ENCODE assay signal across 7 cellular contexts in the genomic region with DNA sequence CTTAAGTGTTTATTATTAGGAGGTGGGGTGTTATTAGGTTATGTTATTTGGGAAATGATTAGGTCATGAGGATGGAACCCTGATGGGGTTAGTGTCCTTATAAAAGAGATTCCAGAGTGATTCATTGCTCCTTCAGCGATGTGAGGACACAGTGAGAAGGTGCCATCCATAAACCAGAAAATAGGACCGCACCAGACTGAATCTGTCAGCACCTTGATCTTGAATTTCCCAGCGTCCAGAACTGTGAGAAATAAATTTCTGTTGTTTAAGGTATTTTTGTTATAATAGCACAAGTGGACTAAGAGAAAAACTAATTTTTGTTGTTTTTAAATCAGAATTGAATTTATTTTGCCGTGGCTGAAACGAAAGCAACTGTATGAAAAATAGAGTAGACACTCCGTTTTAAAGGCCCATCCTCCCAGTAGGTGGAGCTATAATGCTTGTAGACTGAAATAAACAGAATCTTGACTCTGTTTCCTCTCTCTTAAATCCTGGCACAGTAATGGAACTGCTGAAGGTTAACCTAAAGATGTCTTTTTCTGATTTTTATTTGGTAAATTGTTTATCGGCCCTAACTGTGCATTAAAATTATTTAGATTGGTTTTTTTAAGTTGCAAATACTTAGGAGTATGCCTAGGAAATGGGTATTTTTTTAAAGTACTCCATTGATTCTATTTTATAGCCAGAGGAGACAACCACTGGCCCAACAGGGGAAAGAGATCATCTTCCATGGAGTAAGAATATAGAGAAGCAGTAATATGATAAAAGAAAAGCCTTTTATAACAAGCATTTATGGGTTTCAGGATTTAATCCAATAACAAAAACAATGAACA.
DNase-seq lines count a peak whose midpoint lies in the region; ATAC-seq and TF ChIP-seq lines count a peak whose summit lies in the region.

No MANE protein-coding gene starts in this region.

- no peaks in the 10 kb centered on the region for H3K79me2 ChIP-seq in OCI-LY3 (ENCODE audit: low read length)

- peak overlapping the region; percentile 98 for H2AFZ ChIP-seq in OCI-LY3 (ENCODE audit: low read depth, low read length)

- H3K9me3 ChIP-seq in OCI-LY3 (ENCODE audit: insufficient read depth, low read length) = no peaks in the 10 kb centered on the region
- H3K9me3 ChIP-seq in body of pancreas = no peaks in the 10 kb centered on the region

- H3K4me1 ChIP-seq in OCI-LY3 (ENCODE audit: low read length) (no peaks in the 10 kb centered on the region), body of pancreas (no peaks in the 10 kb centered on the region)

- intact Hi-C loops in body of pancreas (cut with DNase I) = no loop called here

- no peaks in the 10 kb centered on the region for H3K36me3 ChIP-seq in OCI-LY3 (replicated peaks; ENCODE audit: low read depth, low read length)
- H3K36me3 ChIP-seq in body of pancreas (replicated peaks in 1 of 2; ENCODE audit: insufficient read depth in 1 of 2, low read depth in 2 of 2) = no peaks in the 10 kb centered on the region

- H3K9ac ChIP-seq in OCI-LY3 (ENCODE audit: low read length) = peak overlapping the region; percentile 40

- H3K27me3 ChIP-seq in OCI-LY3 (ENCODE audit: low read depth, low read length) (no peaks in the 10 kb centered on the region), body of pancreas (no peaks in the 10 kb centered on the region)

- ATAC-seq in GM19438 (IDR thresholded peaks at IDR 0.05; ENCODE audit: low read depth, unreplicated experiment) (peak; percentile 72), HG03571 (IDR thresholded peaks at IDR 0.05; ENCODE audit: unreplicated experiment) (peak; percentile 62), body of pancreas (no peak)

- peak; percentile 86 for TF ChIP-seq CTCF in OCI-LY3 (IDR thresholded peaks at IDR 0.05; ENCODE audit: low read depth, low read length)
- TF ChIP-seq CTCF in body of pancreas (IDR thresholded peaks at IDR 0.05) = peak; percentile 21 to 69 (median 58)

- no peaks in the 10 kb centered on the region for H4K20me1 ChIP-seq in OCI-LY3 (ENCODE audit: insufficient read depth, low read length)

- 12 to 16% methylated on average over 7 of the region's 7 CpGs for WGBS in body of pancreas, 2 donors

- DNase-seq in EL (peak; percentile 64), body of pancreas (peak; percentile 27 to 61 (median 48)), islet precursor cell (peak; percentile 53)
- DNase-seq in stimulated activated naive CD4-positive, alpha-beta T cell treated with Interleukin-2 at 50 U/mL for 16 hours (lab: John Stamatoyannopoulos, UW) = peak; percentile 0

- peak overlapping the region; percentile 67 for H3K4me2 ChIP-seq in OCI-LY3 (ENCODE audit: low read length)

- H3K4me3 ChIP-seq in OCI-LY3 (ENCODE audit: low read length) = peak overlapping the region; percentile 78
- H3K4me3 ChIP-seq in body of pancreas = no peak overlapping the region

- H3K27ac ChIP-seq in OCI-LY3 (ENCODE audit: low read length) = no peak overlapping the region
- no peak overlapping the region for H3K27ac ChIP-seq in body of pancreas

- no peak for TF ChIP-seq POLR2A in body of pancreas (IDR thresholded peaks at IDR 0.05)

Comparison
In these comparisons a context has a peak if more than half of its experiments do, and no peak if none do; other contexts are left out.
1. DNase-seq: peak in every context shown above with its lines; median percentile 64 in EL; 53 in islet precursor cell; 48 in body of pancreas; 0 in stimulated activated naive CD4-positive, alpha-beta T cell treated with Interleukin-2 at 50 U/mL for 16 hours.